ENCODE assay signal across 1 cellular context in genomic region chr13:59043016-59043415, GRCh38.
TF ChIP-seq lines count a peak whose summit lies in the region.

No MANE protein-coding gene starts in this region.

TF ChIP-seq in GM23338, 12 proteins besides CTCF, POLR2A, EP300 and RAD21 (continued from another document):
- TF ChIP-seq ETS1 (IDR thresholded peaks at IDR 0.05), result no peak
TF ChIP-seq in GM23338: peak in this region for 0.
